Comparison of ENCODE assay signal across 1 cellular context in the genomic region with DNA sequence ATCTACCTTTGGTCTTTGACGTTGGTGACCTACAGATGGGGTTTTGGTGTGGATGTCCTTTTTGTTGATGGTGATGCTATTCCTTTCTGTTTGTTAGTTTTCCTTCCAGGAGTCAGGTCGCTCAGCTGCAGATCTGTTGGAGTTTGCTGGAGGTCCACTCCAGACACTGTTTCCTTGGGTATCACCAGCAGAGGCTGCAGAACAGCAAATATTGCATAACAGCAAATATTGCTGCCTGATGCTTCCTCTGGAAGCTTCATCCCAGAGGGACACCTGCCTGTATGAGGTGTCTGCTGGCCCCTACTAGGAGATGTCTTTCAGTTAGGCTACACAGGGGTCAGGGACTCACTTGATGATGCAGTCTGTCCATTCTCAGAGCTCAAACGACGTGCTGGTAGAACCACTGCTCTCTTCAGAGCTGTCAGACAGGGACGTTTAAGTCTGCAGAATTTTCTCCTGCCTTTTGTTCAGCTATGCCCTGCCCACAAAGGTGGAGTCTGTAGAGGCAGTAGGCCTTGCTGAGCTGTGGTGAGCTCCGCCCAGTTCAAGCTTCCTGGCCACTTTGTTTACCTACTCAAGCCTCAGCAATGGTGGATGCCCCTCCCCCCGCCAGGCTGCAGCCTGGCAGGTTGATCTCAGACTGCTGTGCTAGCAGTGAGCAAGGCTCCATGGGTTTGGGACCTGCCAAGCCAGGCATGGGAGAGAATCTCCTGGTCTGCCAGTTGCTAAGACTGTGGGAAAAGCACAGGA.
A peak's percentile ranks its signal among the peaks of the same experiment; 100 is the strongest.
TF ChIP-seq lines count a peak whose summit lies in the region.
"Not testable (repeated sequence)": the region's sequence is repeated elsewhere in the genome, so short reads cannot be mapped to it uniquely, and the experiment has no call there.

No MANE protein-coding gene starts in this region.

TF ChIP-seq in HepG2, 621 proteins besides CTCF, POLR2A, EP300 and RAD21 (continued from another document):
- TF ChIP-seq FOXP4 (CRISPR knock-in tag; IDR thresholded peaks at IDR 0.05) (peak; percentile 30; the same call in 1 of the 2 replicates), ZMYM4 (CRISPR knock-in tag; IDR thresholded peaks at IDR 0.05) (peak; percentile 50; the same call in 1 of the 2 replicates), SP5 (CRISPR knock-in tag; IDR thresholded peaks at IDR 0.05; ENCODE audit: borderline replicate concordance, low read depth) (peak; percentile 48), CEBPB (IDR thresholded peaks at IDR 0.05; ENCODE audit: borderline replicate concordance, low read depth, low read length) (peak; percentile 68; the same call in 1 of the 2 replicates), FOXP1 (CRISPR knock-in tag; IDR thresholded peaks at IDR 0.05) (0 out of 2 replicates have a peak, but pooled peaks have one; percentile 5), FOXA3 (CRISPR knock-in tag; IDR thresholded peaks at IDR 0.05) (peak; percentile 41; the same call in 1 of the 2 replicates), POGZ (CRISPR knock-in tag; IDR thresholded peaks at IDR 0.05) (peak; percentile 46; the same call in 1 of the 2 replicates), FOXA1 (CRISPR knock-in tag; IDR thresholded peaks at IDR 0.05) (peak; percentile 61; the same call in 1 of the 2 replicates), CEBPG (CRISPR knock-in tag; IDR thresholded peaks at IDR 0.05) (peak; percentile 85)
- TF ChIP-seq FOXP1, FOXA1 (IDR thresholded peaks at IDR 0.05): not testable (repeated sequence)
- TF ChIP-seq, protein P1, sequence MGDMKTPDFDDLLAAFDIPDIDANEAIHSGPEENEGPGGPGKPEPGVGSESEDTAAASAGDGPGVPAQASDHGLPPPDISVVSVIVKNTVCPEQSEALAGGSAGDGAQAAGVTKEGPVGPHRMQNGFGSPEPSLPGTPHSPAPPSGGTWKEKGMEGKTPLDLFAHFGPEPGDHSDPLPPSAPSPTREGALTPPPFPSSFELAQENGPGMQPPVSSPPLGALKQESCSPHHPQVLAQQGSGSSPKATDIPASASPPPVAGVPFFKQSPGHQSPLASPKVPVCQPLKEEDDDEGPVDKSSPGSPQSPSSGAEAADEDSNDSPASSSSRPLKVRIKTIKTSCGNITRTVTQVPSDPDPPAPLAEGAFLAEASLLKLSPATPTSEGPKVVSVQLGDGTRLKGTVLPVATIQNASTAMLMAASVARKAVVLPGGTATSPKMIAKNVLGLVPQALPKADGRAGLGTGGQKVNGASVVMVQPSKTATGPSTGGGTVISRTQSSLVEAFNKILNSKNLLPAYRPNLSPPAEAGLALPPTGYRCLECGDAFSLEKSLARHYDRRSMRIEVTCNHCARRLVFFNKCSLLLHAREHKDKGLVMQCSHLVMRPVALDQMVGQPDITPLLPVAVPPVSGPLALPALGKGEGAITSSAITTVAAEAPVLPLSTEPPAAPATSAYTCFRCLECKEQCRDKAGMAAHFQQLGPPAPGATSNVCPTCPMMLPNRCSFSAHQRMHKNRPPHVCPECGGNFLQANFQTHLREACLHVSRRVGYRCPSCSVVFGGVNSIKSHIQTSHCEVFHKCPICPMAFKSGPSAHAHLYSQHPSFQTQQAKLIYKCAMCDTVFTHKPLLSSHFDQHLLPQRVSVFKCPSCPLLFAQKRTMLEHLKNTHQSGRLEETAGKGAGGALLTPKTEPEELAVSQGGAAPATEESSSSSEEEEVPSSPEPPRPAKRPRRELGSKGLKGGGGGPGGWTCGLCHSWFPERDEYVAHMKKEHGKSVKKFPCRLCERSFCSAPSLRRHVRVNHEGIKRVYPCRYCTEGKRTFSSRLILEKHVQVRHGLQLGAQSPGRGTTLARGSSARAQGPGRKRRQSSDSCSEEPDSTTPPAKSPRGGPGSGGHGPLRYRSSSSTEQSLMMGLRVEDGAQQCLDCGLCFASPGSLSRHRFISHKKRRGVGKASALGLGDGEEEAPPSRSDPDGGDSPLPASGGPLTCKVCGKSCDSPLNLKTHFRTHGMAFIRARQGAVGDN (CRISPR knock-in tag; IDR thresholded peaks at IDR 0.05): peak; percentile 42; the same call in 1 of the 2 replicates
- TF ChIP-seq, protein P2, sequence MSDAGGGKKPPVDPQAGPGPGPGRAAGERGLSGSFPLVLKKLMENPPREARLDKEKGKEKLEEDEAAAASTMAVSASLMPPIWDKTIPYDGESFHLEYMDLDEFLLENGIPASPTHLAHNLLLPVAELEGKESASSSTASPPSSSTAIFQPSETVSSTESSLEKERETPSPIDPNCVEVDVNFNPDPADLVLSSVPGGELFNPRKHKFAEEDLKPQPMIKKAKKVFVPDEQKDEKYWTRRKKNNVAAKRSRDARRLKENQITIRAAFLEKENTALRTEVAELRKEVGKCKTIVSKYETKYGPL (CRISPR knock-in tag; IDR thresholded peaks at IDR 0.05): peak; percentile 76
